1 cellular context compared by ENCODE assay signal in genomic region chr14:58749066-58749669, GRCh38.
TF ChIP-seq lines count a peak whose summit lies in the region.

No MANE protein-coding gene starts in this region.

TF ChIP-seq in HEK293, 187 proteins besides CTCF, POLR2A, EP300 and RAD21 (continued from another document and continues in another):
- TF ChIP-seq, protein P1, sequence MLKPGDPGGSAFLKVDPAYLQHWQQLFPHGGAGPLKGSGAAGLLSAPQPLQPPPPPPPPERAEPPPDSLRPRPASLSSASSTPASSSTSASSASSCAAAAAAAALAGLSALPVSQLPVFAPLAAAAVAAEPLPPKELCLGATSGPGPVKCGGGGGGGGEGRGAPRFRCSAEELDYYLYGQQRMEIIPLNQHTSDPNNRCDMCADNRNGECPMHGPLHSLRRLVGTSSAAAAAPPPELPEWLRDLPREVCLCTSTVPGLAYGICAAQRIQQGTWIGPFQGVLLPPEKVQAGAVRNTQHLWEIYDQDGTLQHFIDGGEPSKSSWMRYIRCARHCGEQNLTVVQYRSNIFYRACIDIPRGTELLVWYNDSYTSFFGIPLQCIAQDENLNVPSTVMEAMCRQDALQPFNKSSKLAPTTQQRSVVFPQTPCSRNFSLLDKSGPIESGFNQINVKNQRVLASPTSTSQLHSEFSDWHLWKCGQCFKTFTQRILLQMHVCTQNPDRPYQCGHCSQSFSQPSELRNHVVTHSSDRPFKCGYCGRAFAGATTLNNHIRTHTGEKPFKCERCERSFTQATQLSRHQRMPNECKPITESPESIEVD (tag by site-specific recombination; IDR thresholded peaks at IDR 0.05) = peak; percentile 40
- TF ChIP-seq GFI1B (tag by site-specific recombination; IDR thresholded peaks at IDR 0.05) (no peak), ZNF777 (tag by site-specific recombination; IDR thresholded peaks at IDR 0.05; ENCODE audit: borderline replicate concordance) (no peak), ZNF677 (tag by site-specific recombination; IDR thresholded peaks at IDR 0.05) (no peak), ZNF521 (tag by site-specific recombination; IDR thresholded peaks at IDR 0.05) (no peak), ZNF518A (tag by site-specific recombination; conservative IDR thresholded peaks at IDR 0.05; ENCODE audit: low read depth) (peak; percentile 20; the same call in 1 of the 2 replicates), ZNF558 (tag by site-specific recombination; IDR thresholded peaks at IDR 0.05) (no peak), ZNF2 (tag by site-specific recombination; IDR thresholded peaks at IDR 0.05) (no peak), ZNF433 (tag by site-specific recombination; IDR thresholded peaks at IDR 0.05; ENCODE audit: low read depth) (no peak), GLI2 (tag by site-specific recombination; IDR thresholded peaks at IDR 0.05; ENCODE audit: borderline replicate concordance, low read depth) (no peak), ZNF248 (tag by site-specific recombination; IDR thresholded peaks at IDR 0.05) (no peak), ZIC2 (tag by site-specific recombination; IDR thresholded peaks at IDR 0.05) (no peak), KLF17 (tag by site-specific recombination; IDR thresholded peaks at IDR 0.05) (0 out of 2 replicates have a peak, but pooled peaks have one; percentile 53), IKZF3 (tag by site-specific recombination; IDR thresholded peaks at IDR 0.05) (no peak), ZBTB7A (tag by site-specific recombination; IDR thresholded peaks at IDR 0.05; ENCODE audit: low read depth) (no peak), ZNF768 (tag by site-specific recombination; IDR thresholded peaks at IDR 0.05) (no peak), ZNF184 (tag by site-specific recombination; IDR thresholded peaks at IDR 0.05) (peak; percentile 55; the same call in 1 of the 2 replicates), ZNF112 (tag by site-specific recombination; IDR thresholded peaks at IDR 0.05) (no peak), HOXA7 (CRISPR knock-in tag; IDR thresholded peaks at IDR 0.05; ENCODE audit: borderline replicate concordance) (no peak), ZNF274 (IDR thresholded peaks at IDR 0.05; ENCODE audit: low read length) (no peak), ZNF274 (tag by site-specific recombination; IDR thresholded peaks at IDR 0.05; ENCODE audit: borderline replicate concordance) (no peak), ZNF792 (tag by site-specific recombination; IDR thresholded peaks at IDR 0.05) (no peak), ZFP69B (tag by site-specific recombination; IDR thresholded peaks at IDR 0.05) (no peak), ZNF133 (tag by site-specific recombination; IDR thresholded peaks at IDR 0.05) (no peak), ZNF350 (tag by site-specific recombination; IDR thresholded peaks at IDR 0.05) (no peak), ZNF366 (tag by site-specific recombination; conservative IDR thresholded peaks at IDR 0.05) (peak; percentile 39; the same call in 1 of the 2 replicates), ZNF791 (tag by site-specific recombination; IDR thresholded peaks at IDR 0.05) (no peak), INSM2 (tag by site-specific recombination; IDR thresholded peaks at IDR 0.05) (no peak), ZSCAN30 (tag by site-specific recombination; IDR thresholded peaks at IDR 0.05) (no peak), ZNF670 (tag by site-specific recombination; IDR thresholded peaks at IDR 0.05; ENCODE audit: low read depth) (no peak), WT1 (tag by site-specific recombination; IDR thresholded peaks at IDR 0.05) (no peak), ZNF114 (tag by site-specific recombination; IDR thresholded peaks at IDR 0.05) (no peak)
- TF ChIP-seq, protein P2, sequence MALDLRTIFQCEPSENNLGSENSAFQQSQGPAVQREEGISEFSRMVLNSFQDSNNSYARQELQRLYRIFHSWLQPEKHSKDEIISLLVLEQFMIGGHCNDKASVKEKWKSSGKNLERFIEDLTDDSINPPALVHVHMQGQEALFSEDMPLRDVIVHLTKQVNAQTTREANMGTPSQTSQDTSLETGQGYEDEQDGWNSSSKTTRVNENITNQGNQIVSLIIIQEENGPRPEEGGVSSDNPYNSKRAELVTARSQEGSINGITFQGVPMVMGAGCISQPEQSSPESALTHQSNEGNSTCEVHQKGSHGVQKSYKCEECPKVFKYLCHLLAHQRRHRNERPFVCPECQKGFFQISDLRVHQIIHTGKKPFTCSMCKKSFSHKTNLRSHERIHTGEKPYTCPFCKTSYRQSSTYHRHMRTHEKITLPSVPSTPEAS (tag by site-specific recombination; IDR thresholded peaks at IDR 0.05) = no peak
- TF ChIP-seq, protein P3, sequence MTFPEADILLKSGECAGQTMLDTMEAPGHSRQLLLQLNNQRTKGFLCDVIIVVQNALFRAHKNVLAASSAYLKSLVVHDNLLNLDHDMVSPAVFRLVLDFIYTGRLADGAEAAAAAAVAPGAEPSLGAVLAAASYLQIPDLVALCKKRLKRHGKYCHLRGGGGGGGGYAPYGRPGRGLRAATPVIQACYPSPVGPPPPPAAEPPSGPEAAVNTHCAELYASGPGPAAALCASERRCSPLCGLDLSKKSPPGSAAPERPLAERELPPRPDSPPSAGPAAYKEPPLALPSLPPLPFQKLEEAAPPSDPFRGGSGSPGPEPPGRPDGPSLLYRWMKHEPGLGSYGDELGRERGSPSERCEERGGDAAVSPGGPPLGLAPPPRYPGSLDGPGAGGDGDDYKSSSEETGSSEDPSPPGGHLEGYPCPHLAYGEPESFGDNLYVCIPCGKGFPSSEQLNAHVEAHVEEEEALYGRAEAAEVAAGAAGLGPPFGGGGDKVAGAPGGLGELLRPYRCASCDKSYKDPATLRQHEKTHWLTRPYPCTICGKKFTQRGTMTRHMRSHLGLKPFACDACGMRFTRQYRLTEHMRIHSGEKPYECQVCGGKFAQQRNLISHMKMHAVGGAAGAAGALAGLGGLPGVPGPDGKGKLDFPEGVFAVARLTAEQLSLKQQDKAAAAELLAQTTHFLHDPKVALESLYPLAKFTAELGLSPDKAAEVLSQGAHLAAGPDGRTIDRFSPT (tag by site-specific recombination; IDR thresholded peaks at IDR 0.05) = no peak
- TF ChIP-seq, protein P4, sequence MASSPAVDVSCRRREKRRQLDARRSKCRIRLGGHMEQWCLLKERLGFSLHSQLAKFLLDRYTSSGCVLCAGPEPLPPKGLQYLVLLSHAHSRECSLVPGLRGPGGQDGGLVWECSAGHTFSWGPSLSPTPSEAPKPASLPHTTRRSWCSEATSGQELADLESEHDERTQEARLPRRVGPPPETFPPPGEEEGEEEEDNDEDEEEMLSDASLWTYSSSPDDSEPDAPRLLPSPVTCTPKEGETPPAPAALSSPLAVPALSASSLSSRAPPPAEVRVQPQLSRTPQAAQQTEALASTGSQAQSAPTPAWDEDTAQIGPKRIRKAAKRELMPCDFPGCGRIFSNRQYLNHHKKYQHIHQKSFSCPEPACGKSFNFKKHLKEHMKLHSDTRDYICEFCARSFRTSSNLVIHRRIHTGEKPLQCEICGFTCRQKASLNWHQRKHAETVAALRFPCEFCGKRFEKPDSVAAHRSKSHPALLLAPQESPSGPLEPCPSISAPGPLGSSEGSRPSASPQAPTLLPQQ (tag by site-specific recombination; IDR thresholded peaks at IDR 0.05) = peak; percentile 56; the same call in 1 of the 2 replicates
- TF ChIP-seq, protein P5, sequence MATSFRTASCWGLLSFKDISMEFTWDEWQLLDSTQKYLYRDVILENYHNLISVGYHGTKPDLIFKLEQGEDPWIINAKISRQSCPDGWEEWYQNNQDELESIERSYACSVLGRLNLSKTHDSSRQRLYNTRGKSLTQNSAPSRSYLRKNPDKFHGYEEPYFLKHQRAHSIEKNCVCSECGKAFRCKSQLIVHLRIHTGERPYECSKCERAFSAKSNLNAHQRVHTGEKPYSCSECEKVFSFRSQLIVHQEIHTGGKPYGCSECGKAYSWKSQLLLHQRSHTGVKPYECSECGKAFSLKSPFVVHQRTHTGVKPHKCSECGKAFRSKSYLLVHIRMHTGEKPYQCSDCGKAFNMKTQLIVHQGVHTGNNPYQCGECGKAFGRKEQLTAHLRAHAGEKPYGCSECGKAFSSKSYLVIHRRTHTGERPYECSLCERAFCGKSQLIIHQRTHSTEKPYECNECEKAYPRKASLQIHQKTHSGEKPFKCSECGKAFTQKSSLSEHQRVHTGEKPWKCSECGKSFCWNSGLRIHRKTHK (tag by site-specific recombination; IDR thresholded peaks at IDR 0.05) = no peak
- TF ChIP-seq, protein P6, sequence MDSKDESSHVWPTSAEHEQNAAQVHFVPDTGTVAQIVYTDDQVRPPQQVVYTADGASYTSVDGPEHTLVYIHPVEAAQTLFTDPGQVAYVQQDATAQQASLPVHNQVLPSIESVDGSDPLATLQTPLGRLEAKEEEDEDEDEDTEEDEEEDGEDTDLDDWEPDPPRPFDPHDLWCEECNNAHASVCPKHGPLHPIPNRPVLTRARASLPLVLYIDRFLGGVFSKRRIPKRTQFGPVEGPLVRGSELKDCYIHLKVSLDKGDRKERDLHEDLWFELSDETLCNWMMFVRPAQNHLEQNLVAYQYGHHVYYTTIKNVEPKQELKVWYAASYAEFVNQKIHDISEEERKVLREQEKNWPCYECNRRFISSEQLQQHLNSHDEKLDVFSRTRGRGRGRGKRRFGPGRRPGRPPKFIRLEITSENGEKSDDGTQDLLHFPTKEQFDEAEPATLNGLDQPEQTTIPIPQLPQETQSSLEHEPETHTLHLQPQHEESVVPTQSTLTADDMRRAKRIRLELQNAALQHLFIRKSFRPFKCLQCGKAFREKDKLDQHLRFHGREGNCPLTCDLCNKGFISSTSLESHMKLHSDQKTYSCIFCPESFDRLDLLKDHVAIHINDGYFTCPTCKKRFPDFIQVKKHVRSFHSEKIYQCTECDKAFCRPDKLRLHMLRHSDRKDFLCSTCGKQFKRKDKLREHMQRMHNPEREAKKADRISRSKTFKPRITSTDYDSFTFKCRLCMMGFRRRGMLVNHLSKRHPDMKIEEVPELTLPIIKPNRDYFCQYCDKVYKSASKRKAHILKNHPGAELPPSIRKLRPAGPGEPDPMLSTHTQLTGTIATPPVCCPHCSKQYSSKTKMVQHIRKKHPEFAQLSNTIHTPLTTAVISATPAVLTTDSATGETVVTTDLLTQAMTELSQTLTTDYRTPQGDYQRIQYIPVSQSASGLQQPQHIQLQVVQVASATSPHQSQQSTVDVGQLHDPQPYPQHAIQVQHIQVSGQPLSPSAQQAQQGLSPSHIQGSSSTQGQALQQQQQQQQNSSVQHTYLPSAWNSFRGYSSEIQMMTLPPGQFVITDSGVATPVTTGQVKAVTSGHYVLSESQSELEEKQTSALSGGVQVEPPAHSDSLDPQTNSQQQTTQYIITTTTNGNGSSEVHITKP (tag by site-specific recombination; IDR thresholded peaks at IDR 0.05) = peak; percentile 47
- TF ChIP-seq, protein P7, sequence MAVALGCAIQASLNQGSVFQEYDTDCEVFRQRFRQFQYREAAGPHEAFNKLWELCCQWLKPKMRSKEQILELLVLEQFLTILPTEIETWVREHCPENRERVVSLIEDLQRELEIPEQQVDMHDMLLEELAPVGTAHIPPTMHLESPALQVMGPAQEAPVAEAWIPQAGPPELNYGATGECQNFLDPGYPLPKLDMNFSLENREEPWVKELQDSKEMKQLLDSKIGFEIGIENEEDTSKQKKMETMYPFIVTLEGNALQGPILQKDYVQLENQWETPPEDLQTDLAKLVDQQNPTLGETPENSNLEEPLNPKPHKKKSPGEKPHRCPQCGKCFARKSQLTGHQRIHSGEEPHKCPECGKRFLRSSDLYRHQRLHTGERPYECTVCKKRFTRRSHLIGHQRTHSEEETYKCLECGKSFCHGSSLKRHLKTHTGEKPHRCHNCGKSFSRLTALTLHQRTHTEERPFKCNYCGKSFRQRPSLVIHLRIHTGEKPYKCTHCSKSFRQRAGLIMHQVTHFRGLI (tag by site-specific recombination; IDR thresholded peaks at IDR 0.05) = no peak
